9 cellular contexts compared by ENCODE assay signal in genomic region chr4:98997176-98997575, GRCh38. TPM values are rescaled to one million over a fixed set of nuclear protein-coding genes. Genes with fewer than 3 reads are reported as not detected.
DNase-seq lines count a peak whose midpoint lies in the region; ATAC-seq, FAIRE-seq and TF ChIP-seq lines count a peak whose summit lies in the region.
"Had no signal": no experiment of that assay in that cellular context is flagged by ENCODE, and none has a peak within 500 bp of the region (broad histone marks: within the 10 kb centered on the region; RNA-seq: fewer than 3 reads in every experiment).

No MANE protein-coding gene starts in this region.

- TF ChIP-seq EP300 in GM12878 (IDR thresholded peaks at IDR 0.05; ENCODE audit: borderline replicate concordance in 1 of 2, control insufficient read depth in 1 of 2, low read depth in 2 of 2, low read length in 2 of 2) (no peak), neural cell (conservative IDR thresholded peaks at IDR 0.05; ENCODE audit: poor library complexity, severe bottlenecking) (no peak)

- H3K27me3 Mint-ChIP-seq in T-helper 2 cell treated with Interferon-gamma antibody and Interleukin-4, amounts not matched to agents 5 μg/mL and 100 μg/mL, for 36 hours (ENCODE audit: low read depth), result no peaks in the 10 kb centered on the region

- ATAC-seq in GM12878 (no peak), GM21825 (IDR thresholded peaks at IDR 0.05; ENCODE audit: unreplicated experiment) (no peak)

- H3K9ac ChIP-seq in MM.1S (ENCODE audit: low read length) (no peak overlapping the region), GM12878 (ENCODE audit: control insufficient read depth, insufficient read depth, low read length) (no peak overlapping the region), neural cell (ENCODE audit: low read length) (no peak overlapping the region)

- H2AFZ ChIP-seq in MM.1S (ENCODE audit: low read length) (no peak overlapping the region), GM12878 (ENCODE audit: control insufficient read depth, low read depth, low read length) (no peak overlapping the region), neural cell (ENCODE audit: low read depth, low read length) (no peak overlapping the region)

- DNase-seq in T-helper 2 cell treated with Interferon-gamma antibody and Interleukin-4, amounts not matched to agents 5 μg/mL and 100 μg/mL, for 36 hours (ENCODE audit: low spot score), result no peak
- no peak for DNase-seq in T-helper 2 cell
- no peak for DNase-seq in MM.1S
- DNase-seq in GM12878 (ENCODE audit: low read depth, low spot score), result no peak
- no peak for DNase-seq in amniotic stem cell (lab: John Stamatoyannopoulos, UW)
- DNase-seq in GOT3 (lab: John Stamatoyannopoulos, UW), result no peak

- in situ Hi-C loops in GM12878 (cut with MboI), result loop anchor here (5.0 to 10.0 kb wide), 2 partner anchors 55 to 408 kb away; no protein-coding TSS in a partner anchor

- peaks cover 33% of the 10 kb centered on the region for H3K4me1 Mint-ChIP-seq in T-helper 2 cell treated with Interferon-gamma antibody and Interleukin-4, amounts not matched to agents 5 μg/mL and 100 μg/mL, for 36 hours (ENCODE audit: low read depth)

- TF ChIP-seq RAD21 in GM12878 (IDR thresholded peaks at IDR 0.05; ENCODE audit: insufficient read depth, low read depth, low read length) (no peak), neural cell (conservative IDR thresholded peaks at IDR 0.05) (no peak)

- peaks cover 9% of the 10 kb centered on the region for H3F3A ChIP-seq in MM.1S (ENCODE audit: insufficient read depth, low read length)
- H3F3A ChIP-seq in neural cell (ENCODE audit: insufficient read depth, low read length, poor library complexity, severe bottlenecking), result no peaks in the 10 kb centered on the region

- H3K4me3 ChIP-seq in MM.1S (ENCODE audit: low read length), result peak overlapping the region; percentile 96; the same call in 1 of the 2 replicates
- peak overlapping the region; percentile 43; the same call in 1 of the 2 replicates for H3K4me3 ChIP-seq in GM12878
- H3K4me3 ChIP-seq in neural cell (ENCODE audit: low read length), result peak overlapping the region; percentile 90

- H3K4me1 ChIP-seq in MM.1S (ENCODE audit: low read length) (peaks cover 12% of the 10 kb centered on the region; the same call in 1 of the 2 replicates), GM12878 (ENCODE audit: control insufficient read depth, insufficient read depth, low read length) (no peaks in the 10 kb centered on the region)

- intact Hi-C loops in GM12878 (cut with micrococcal nuclease; ENCODE audit: unreplicated experiment), result loop anchor here (5.0 to 10.0 kb wide), 3 partner anchors 332 to 828 kb away; no protein-coding TSS in a partner anchor

- CTCF ChIA-PET in GM12878 (lab: Yijun Ruan, JAX), result interaction anchor here (0.8 to 17.9 kb wide), 4 partner anchors 9 to 407 kb away, joined by 3 to 287 read pairs (median 4); no protein-coding TSS in a partner anchor

- H3K36me3 ChIP-seq in MM.1S (replicated peaks; ENCODE audit: insufficient read depth, low read length), result no peaks in the 10 kb centered on the region
- no peaks in the 10 kb centered on the region for H3K36me3 ChIP-seq in GM12878 (ENCODE audit: control insufficient read depth in 2 of 2, insufficient read depth in 2 of 2, low read length in 1 of 2)
- no peaks in the 10 kb centered on the region for H3K36me3 ChIP-seq in neural cell (ENCODE audit: insufficient read depth, low read length)

- RAD21 ChIA-PET in GM12878 (lab: Charles Lee; ENCODE audit: unreplicated experiment), result interaction anchor here (2.9 to 4.2 kb wide), 3 partner anchors 31 to 407 kb away, joined by 19 to 103 read pairs (median 44); no protein-coding TSS in a partner anchor

- no peak for TF ChIP-seq POLR2A in GM12878 (IDR thresholded peaks at IDR 0.05; ENCODE audit: low read depth, low read length)

- H3K27ac ChIP-seq in MM.1S (ENCODE audit: low read length) (no peak overlapping the region), GM12878 (ENCODE audit: control insufficient read depth, insufficient read depth) (no peak overlapping the region), neural cell (ENCODE audit: low read length) (no peak overlapping the region)

- no peaks in the 10 kb centered on the region for H3K9me3 Mint-ChIP-seq in T-helper 2 cell treated with Interferon-gamma antibody and Interleukin-4, amounts not matched to agents 5 μg/mL and 100 μg/mL, for 36 hours

- no peak for TF ChIP-seq CTCF in MM.1S (IDR thresholded peaks at IDR 0.05; ENCODE audit: low read length)
- no peak for TF ChIP-seq CTCF in GM12878 (IDR thresholded peaks at IDR 0.05 in 2 of 3, conservative IDR thresholded peaks at IDR 0.05 in 1 of 3; ENCODE audit: control insufficient read depth in 2 of 3, extremely low read depth in 1 of 3, insufficient read depth in 1 of 3, low read depth in 3 of 3, low read length in 3 of 3)
- no peak for TF ChIP-seq CTCF in neural cell (IDR thresholded peaks at IDR 0.05; ENCODE audit: poor library complexity, severe bottlenecking)

- H3K27me3 ChIP-seq in MM.1S (replicated peaks; ENCODE audit: insufficient read depth, low read length) (no peaks in the 10 kb centered on the region), GM12878 (replicated peaks in 1 of 2; ENCODE audit: control insufficient read depth in 2 of 2, insufficient read depth in 2 of 2, low read length in 1 of 2) (no peaks in the 10 kb centered on the region), neural cell (ENCODE audit: insufficient read depth, low read depth, low read length) (no peaks in the 10 kb centered on the region)

- H3K79me2 ChIP-seq in MM.1S (ENCODE audit: low read length) (peaks cover 66% of the 10 kb centered on the region), GM12878 (ENCODE audit: control insufficient read depth, insufficient read depth, low read length) (peaks cover 60% of the 10 kb centered on the region), neural cell (replicated peaks; ENCODE audit: insufficient read depth, low read length) (peaks cover 40% of the 10 kb centered on the region)

- peaks cover 10% of the 10 kb centered on the region for H3K36me3 Mint-ChIP-seq in T-helper 2 cell treated with Interferon-gamma antibody and Interleukin-4, amounts not matched to agents 5 μg/mL and 100 μg/mL, for 36 hours (ENCODE audit: low read depth)

- no peak overlapping the region for H3K27ac Mint-ChIP-seq in T-helper 2 cell treated with Interferon-gamma antibody and Interleukin-4, amounts not matched to agents 5 μg/mL and 100 μg/mL, for 36 hours

- H3K9me2 ChIP-seq in MM.1S (replicated peaks; ENCODE audit: insufficient read depth, low read length) (no peaks in the 10 kb centered on the region), neural cell (ENCODE audit: insufficient read depth, low read length) (no peaks in the 10 kb centered on the region)

- peak overlapping the region; percentile 24 for H3K4me3 Mint-ChIP-seq in T-helper 2 cell treated with Interferon-gamma antibody and Interleukin-4, amounts not matched to agents 5 μg/mL and 100 μg/mL, for 36 hours

- POLR2A ChIA-PET in GM12878 (lab: Charles Lee), result no interaction called here

- SMC1A ChIA-PET in GM12878 (lab: Charles Lee; ENCODE audit: uncharacterized antibody, unreplicated experiment), result interaction anchor here (2.9 to 12.4 kb wide), 3 partner anchors 10 to 407 kb away, joined by 13 to 166 read pairs (median 38); no protein-coding TSS in a partner anchor

- FAIRE-seq in GM12878 (lab: Jason Lieb, UNC), result no peak
- FAIRE-seq: A204.1 had no signal

- peaks cover 11% of the 10 kb centered on the region for H4K20me1 ChIP-seq in MM.1S (ENCODE audit: insufficient read depth, low read length)
- no peaks in the 10 kb centered on the region; the same call in 1 of the 2 replicates for H4K20me1 ChIP-seq in GM12878 (ENCODE audit: control insufficient read depth, insufficient read depth)
- no peaks in the 10 kb centered on the region for H4K20me1 ChIP-seq in neural cell (ENCODE audit: insufficient read depth)

- H3K9me3 ChIP-seq in MM.1S (replicated peaks; ENCODE audit: insufficient read depth, low read length), result no peaks in the 10 kb centered on the region
- no peaks in the 10 kb centered on the region; the same call in 2 of the 3 replicates for H3K9me3 ChIP-seq in GM12878 (replicated peaks; ENCODE audit: control insufficient read depth, insufficient read depth, low read length)
- H3K9me3 ChIP-seq in neural cell (ENCODE audit: low read length), result no peaks in the 10 kb centered on the region

- BruUV-seq in GM12878 (replicated peaks; lab: Mats Ljungman, UMichigan), result no TSS peak

- H3K4me2 ChIP-seq in MM.1S (ENCODE audit: low read depth, low read length), result peak overlapping the region; percentile 64; the same call in 1 of the 2 replicates
- H3K4me2 ChIP-seq in GM12878 (ENCODE audit: control insufficient read depth, insufficient read depth), result peak overlapping the region; percentile 61
- H3K4me2 ChIP-seq in neural cell (ENCODE audit: low read length), result peak overlapping the region; percentile 88

- 75% methylated on average over 6 of the region's 6 CpGs for WGBS in GM12878 (ENCODE audit: insufficient coverage, insufficient replicate concordance, low lambda C conversion rate, missing lambda C conversion rate)

TF ChIP-seq in GM12878, 131 proteins besides CTCF, POLR2A, EP300 and RAD21 (continues in another document):
- TF ChIP-seq SIX5 (IDR thresholded peaks at IDR 0.05; ENCODE audit: low read depth, low read length, severe bottlenecking), result no peak
- TF ChIP-seq SMAD5 (IDR thresholded peaks at IDR 0.05; ENCODE audit: low read depth), result no peak

RNA-seq across cellular contexts. Expression of gene METAP1, which starts 1.7 kb away (rescaled TPM):
- total RNA-seq in GM12878 (2013; cell fraction: nucleolus; rRNA removed), result 66.1 and 73.0 TPM in 2 replicates
- total RNA-seq in GM12878 (2014; rRNA removed) (56.8 and 65.7 TPM in 2 replicates), GM12878 (2014; rRNA removed; fragmentation: Illumina TruSeq; extraction: Trizol) (48.9 and 52.4 TPM in 2 replicates), GM12878 (2021) (45.0 and 45.4 TPM in 2 replicates)
- 21.3 TPM for polyA plus RNA-seq in GM12878 (2011; ENCODE audit: low read depth)
- polyA plus RNA-seq in GM12878 (2011; rRNA removed) (71.4 and 110 TPM in 2 replicates), GM12878 (2014; fragmentation: Illumina TruSeq; extraction: Trizol) (65.8 and 78.1 TPM in 2 replicates), GM12878 (2014; fragmentation: Nextera tagmentation; extraction: Ambion mirVana) (10 to 100 TPM; 22.7 to 32.4 TPM), GM12878 (2014; rRNA removed) (40.8 and 45.2 TPM in 2 replicates), GM12878 (2016; fragmentation: Nextera tagmentation; extraction: Ambion mirVana) (10 to 100 TPM; 38.0 to 41.8 TPM), neural cell (24.5 and 26.4 TPM in 2 replicates)
- 45.5 and 47.8 TPM in 2 replicates for polyA plus RNA-seq in GM12878 (2011; cell fraction: cytosol; rRNA removed)
- 55.1 and 58.3 TPM in 2 replicates for polyA plus RNA-seq in GM12878 (2011; cell fraction: nucleus; rRNA removed)
- polyA plus RNA-seq in GM12878 (2012), result 27.3 and 35.6 TPM in 2 replicates
- 64.6 and 68.2 TPM in 2 replicates for polyA minus RNA-seq in GM12878 (2011; rRNA and poly(A)+ RNA removed)
- polyA minus RNA-seq in GM12878 (2011; cell fraction: cytosol; rRNA and poly(A)+ RNA removed), result 19.1 and 27.3 TPM in 2 replicates
- polyA minus RNA-seq in GM12878 (2011; cell fraction: nucleus; rRNA and poly(A)+ RNA removed), result 32.8 and 49.5 TPM in 2 replicates
- polyA minus RNA-seq in neural cell, result 18.7 and 25.5 TPM in 2 replicates

Comparison
In these comparisons a context has a peak if more than half of its experiments do, and no peak if none do; other contexts are left out.
1. H3K4me3 ChIP-seq: peak in every context shown above with its lines; median percentile 96 in MM.1S; 90 in neural cell; 43 in GM12878.